Comparison of ENCODE assay signal across 11 cellular contexts in genomic region chr19:6587998-6588507, GRCh38. TPM values are rescaled to one million over a fixed set of nuclear protein-coding genes. Genes with fewer than 3 reads are reported as not detected.
DNase-seq lines count a peak whose midpoint lies in the region; ATAC-seq and TF ChIP-seq lines count a peak whose summit lies in the region.
"Had no signal": no experiment of that assay in that cellular context is flagged by ENCODE, and none has a peak within 500 bp of the region (broad histone marks: within the 10 kb centered on the region; RNA-seq: fewer than 3 reads in every experiment).

No MANE protein-coding gene starts in this region.

- no peak for TF ChIP-seq CTCF in CD8-positive, alpha-beta T cell (IDR thresholded peaks at IDR 0.05)
- TF ChIP-seq CTCF in GM12865 (IDR thresholded peaks at IDR 0.05; ENCODE audit: insufficient read depth, low read depth, low read length, missing control alignments) = no peak
- TF ChIP-seq CTCF in activated B cell treated with CpG ODN at 0.5 μM for 24 hours (IDR thresholded peaks at IDR 0.05) = no peak
- TF ChIP-seq CTCF in left lung (IDR thresholded peaks at IDR 0.05) = no peak

- H3K4me1 Mint-ChIP-seq in CD8-positive, alpha-beta T cell (ENCODE audit: low read depth) = peaks cover 53% of the 10 kb centered on the region
- H3K4me1 Mint-ChIP-seq in activated B cell treated with CpG ODN at 0.5 μM for 24 hours = peaks cover 61% of the 10 kb centered on the region

- peaks cover 53% of the 10 kb centered on the region for H3K27me3 Mint-ChIP-seq in CD8-positive, alpha-beta T cell (ENCODE audit: low read depth)
- peaks cover 5% of the 10 kb centered on the region for H3K27me3 Mint-ChIP-seq in activated B cell treated with CpG ODN at 0.5 μM for 24 hours

- ATAC-seq in CD8-positive, alpha-beta T cell = no peak
- peak; percentile 16 for ATAC-seq in activated B cell treated with CpG ODN at 0.5 μM for 24 hours (ENCODE audit: low read depth)
- ATAC-seq in sciatic nerve = no peak
- ATAC-seq in left lung = no peak

- intact Hi-C loops in CD8-positive, alpha-beta T cell (cut with DNase I, micrococcal nuclease) = no loop called here
- intact Hi-C loops in activated B cell treated with CpG ODN at 0.5 μM for 24 hours (cut with micrococcal nuclease) = loop anchor here (1.0 to 5.0 kb wide), 7 partner anchors 10 to 275 kb away; partner anchors contain the start of gene CLPP
- intact Hi-C loops in sciatic nerve (cut with DNase I) = no loop called here
- intact Hi-C loops in left lung (cut with DNase I) = no loop called here

- H3K9me3 Mint-ChIP-seq in CD8-positive, alpha-beta T cell = no peaks in the 10 kb centered on the region
- no peaks in the 10 kb centered on the region for H3K9me3 Mint-ChIP-seq in activated B cell treated with CpG ODN at 0.5 μM for 24 hours

- no peak overlapping the region for H3K4me3 ChIP-seq in CD8-positive, alpha-beta T cell (ENCODE audit: low read depth, low read length)
- H3K4me3 ChIP-seq in GM12865 (ENCODE audit: low read depth, low read length) (peak overlapping the region; percentile 91), iPS-18c (ENCODE audit: insufficient read depth, low read depth, low read length) (peak overlapping the region; percentile 15), left lung (no peak overlapping the region)

- H3K9me3 ChIP-seq in CD8-positive, alpha-beta T cell (ENCODE audit: low read length) = no peaks in the 10 kb centered on the region
- H3K9me3 ChIP-seq in iPS-18c (ENCODE audit: control insufficient read depth, insufficient read depth, low read length) (no peaks in the 10 kb centered on the region), left lung (no peaks in the 10 kb centered on the region)

- peak overlapping the region; percentile 33 for H3K4me3 Mint-ChIP-seq in CD8-positive, alpha-beta T cell
- peak overlapping the region; percentile 88 for H3K4me3 Mint-ChIP-seq in activated B cell treated with CpG ODN at 0.5 μM for 24 hours

- no peak overlapping the region for H3K27ac Mint-ChIP-seq in CD8-positive, alpha-beta T cell
- peak overlapping the region; percentile 82 for H3K27ac Mint-ChIP-seq in activated B cell treated with CpG ODN at 0.5 μM for 24 hours

- CTCF ChIA-PET in CD8-positive, alpha-beta T cell (lab: Charles Lee) = interaction anchor here (1.2 kb wide), 1 partner anchor 36 kb away, joined by 5 read pairs; no protein-coding TSS in a partner anchor
- CTCF ChIA-PET in activated B cell treated with CpG ODN at 0.5 μM for 24 hours (lab: Charles Lee) = interaction anchor here (0.6 to 1.4 kb wide), 4 partner anchors 44 to 71 kb away, joined by 3 to 6 read pairs (median 4); no protein-coding TSS in a partner anchor

- H3K36me3 ChIP-seq in CD8-positive, alpha-beta T cell (ENCODE audit: insufficient read depth, low read length) = no peaks in the 10 kb centered on the region
- no peaks in the 10 kb centered on the region for H3K36me3 ChIP-seq in left lung

- no peaks in the 10 kb centered on the region for H3K36me3 Mint-ChIP-seq in CD8-positive, alpha-beta T cell
- peaks cover 22% of the 10 kb centered on the region for H3K36me3 Mint-ChIP-seq in activated B cell treated with CpG ODN at 0.5 μM for 24 hours (ENCODE audit: low read depth)

- H3K4me1 ChIP-seq in CD8-positive, alpha-beta T cell (ENCODE audit: insufficient read depth, low read length) = peaks cover 48% of the 10 kb centered on the region
- peaks cover 0 to 27% of the 10 kb centered on the region in 2 donors for H3K4me1 ChIP-seq in left lung

- peaks cover 23% of the 10 kb centered on the region for H3K27me3 ChIP-seq in CD8-positive, alpha-beta T cell (ENCODE audit: insufficient read depth, low read length)
- H3K27me3 ChIP-seq in left lung = peaks cover 63 to 98% of the 10 kb centered on the region in 2 donors

- DNase-seq in CD8-positive, alpha-beta T cell = no peak
- DNase-seq in GM12865 (ENCODE audit: low read depth) (peak; percentile 76), activated B cell treated with CpG ODN at 0.5 μM for 24 hours (peak; percentile 34), SKM-1 (lab: John Stamatoyannopoulos, UW; ENCODE audit: unreplicated experiment) (no peak), sciatic nerve (ENCODE audit: low spot score) (no peak), KG1 (lab: John Stamatoyannopoulos, UW) (no peak), left lung (no peak)
- DNase-seq: activated naive CD4-positive, alpha-beta T cell; NCI-H2227 treated with DMSO at 0.1 percent for 48 hours had no signal

- POLR2A ChIA-PET in CD8-positive, alpha-beta T cell (lab: Charles Lee) = interaction anchor here (1.1 kb wide), 1 partner anchor 70 kb away, joined by 3 read pairs; no protein-coding TSS in a partner anchor
- POLR2A ChIA-PET in activated B cell treated with CpG ODN at 0.5 μM for 24 hours (lab: Charles Lee) = interaction anchor here (0.5 to 3.1 kb wide), 15 partner anchors 11 to 213 kb away, joined by 3 to 38 read pairs (median 5); no protein-coding TSS in a partner anchor

- H3K27ac ChIP-seq in CD8-positive, alpha-beta T cell (ENCODE audit: low read depth, low read length) = no peak overlapping the region
- no peak overlapping the region for H3K27ac ChIP-seq in left lung
- H3K27ac ChIP-seq: RWPE1 had no signal

RNA-seq across cellular contexts. Expression of gene CD70, which starts 2.9 kb away (rescaled TPM):
- 1 to 10 TPM; 1.7 to 1.9 TPM for total RNA-seq in CD8-positive, alpha-beta T cell
- total RNA-seq in activated B cell treated with CpG ODN at 0.5 μM for 24 hours (29.3 and 29.7 TPM in 2 replicates), sciatic nerve (not detected), left lung (under 1 TPM in 1 of 2 donors, not detected in 1; 0.42 TPM)

RNA-seq across cellular contexts. Expression of gene TNFSF9, which starts 57.2 kb away (rescaled TPM):
- total RNA-seq in CD8-positive, alpha-beta T cell = 10 to 100 TPM; 18.3 to 19.8 TPM
- total RNA-seq in activated B cell treated with CpG ODN at 0.5 μM for 24 hours (6.0 and 7.1 TPM in 2 replicates), sciatic nerve (0.62 TPM), left lung (10 to 100 TPM in 1 of 2 donors, 1 to 10 TPM in 1; 5.5 to 10.2 TPM)

Comparison
In these comparisons a context has a peak if more than half of its experiments do, and no peak if none do; other contexts are left out.
1. DNase-seq: peak in GM12865 (single experiment) and activated B cell treated with CpG ODN at 0.5 μM for 24 hours (single experiment); none in CD8-positive, alpha-beta T cell (0 of 7), SKM-1 (single experiment), sciatic nerve (single experiment), KG1 (single experiment) and left lung (0 of 2).
2. H3K4me3 ChIP-seq: peak in GM12865 (single experiment) and iPS-18c (single experiment); none in CD8-positive, alpha-beta T cell (single experiment) and left lung (0 of 2).
3. RNA of gene CD70, which starts 2.9 kb away (total RNA-seq): 29.3 to 29.7 TPM in activated B cell treated with CpG ODN at 0.5 μM for 24 hours; 1.7 to 1.9 TPM in CD8-positive, alpha-beta T cell, 0.42 TPM in left lung and not detected in sciatic nerve (single experiment); every median in the first group is over 10 times any median in the second.